10 cellular contexts compared by ENCODE assay signal in genomic region chr18:26103579-26103978, GRCh38. TPM values are rescaled to one million over a fixed set of nuclear protein-coding genes. Genes with fewer than 3 reads are reported as not detected.
A peak's percentile ranks its signal among the peaks of the same experiment; 100 is the strongest.
DNase-seq lines count a peak whose midpoint lies in the region; ATAC-seq, FAIRE-seq and TF ChIP-seq lines count a peak whose summit lies in the region.
"Had no signal": no experiment of that assay in that cellular context is flagged by ENCODE, and none has a peak within 500 bp of the region (broad histone marks: within the 10 kb centered on the region; RNA-seq: fewer than 3 reads in every experiment).

No MANE protein-coding gene starts in this region.

- no peaks in the 10 kb centered on the region for H3K27me3 ChIP-seq in dorsolateral prefrontal cortex

- ATAC-seq in activated T-helper 17 cell treated with anti-CD3 and anti-CD28 coated beads, Interleukin-2, amount 50 U/mL, for 72 hours (replicated peaks), result peak; percentile 52
- ATAC-seq in naive thymus-derived CD8-positive, alpha-beta T cell, result peak; percentile 66 to 68
- no peak for ATAC-seq in HG03039 (IDR thresholded peaks at IDR 0.05; ENCODE audit: unreplicated experiment)

- no peak for FAIRE-seq in D721Med (lab: Jason Lieb, UNC)
- FAIRE-seq in GM12892 (lab: Jason Lieb, UNC), result no peak

- DNase-seq in D721Med (ENCODE audit: insufficient read length, low spot score), result no peak
- peak; percentile 41 for DNase-seq in LNCaP clone FGC (ENCODE audit: low read depth)
- peak in 9 of 10 donors; percentile 7 to 71 (median 29) for DNase-seq in naive thymus-derived CD8-positive, alpha-beta T cell
- DNase-seq in dorsolateral prefrontal cortex, result no peak
- no peak for DNase-seq in MV-4-11 (lab: John Stamatoyannopoulos, UW)
- no peak for DNase-seq in GM12892 (ENCODE audit: insufficient read length)
- DNase-seq: kidney glomerular epithelial cell, SIG-M5 had no signal

- TF ChIP-seq POLR2A in GM12892 (IDR thresholded peaks at IDR 0.05; ENCODE audit: low read depth, low read length), result no peak

- H3K27ac Mint-ChIP-seq in activated T-helper 17 cell treated with anti-CD3 and anti-CD28 coated beads, Interleukin-2, amount 50 U/mL, for 72 hours, result no peak overlapping the region
- no peak overlapping the region for H3K27ac Mint-ChIP-seq in naive thymus-derived CD8-positive, alpha-beta T cell

- TF ChIP-seq CTCF in D721Med (IDR thresholded peaks at IDR 0.05; ENCODE audit: insufficient read depth, missing control alignments) (peak; percentile 35), LNCaP clone FGC (IDR thresholded peaks at IDR 0.05; ENCODE audit: control insufficient read depth, extremely low read depth, insufficient read depth) (peak; percentile 50), dorsolateral prefrontal cortex (IDR thresholded peaks at IDR 0.05 in 54 of 56, conservative IDR thresholded peaks at IDR 0.05 in 2 of 56; ENCODE audit: low read depth in 1 of 56, partially characterized antibody in 56 of 56) (no peak)

- no peaks in the 10 kb centered on the region for H3K36me3 Mint-ChIP-seq in activated T-helper 17 cell treated with anti-CD3 and anti-CD28 coated beads, Interleukin-2, amount 50 U/mL, for 72 hours (ENCODE audit: low read depth)
- H3K36me3 Mint-ChIP-seq in naive thymus-derived CD8-positive, alpha-beta T cell, result peaks cover 0 to under 1% (median 0%) of the 10 kb centered on the region in 3 donors

- no peaks in the 10 kb centered on the region for H3K27me3 Mint-ChIP-seq in activated T-helper 17 cell treated with anti-CD3 and anti-CD28 coated beads, Interleukin-2, amount 50 U/mL, for 72 hours
- no peaks in the 10 kb centered on the region for H3K27me3 Mint-ChIP-seq in naive thymus-derived CD8-positive, alpha-beta T cell

- no peaks in the 10 kb centered on the region for H3K9me3 Mint-ChIP-seq in activated T-helper 17 cell treated with anti-CD3 and anti-CD28 coated beads, Interleukin-2, amount 50 U/mL, for 72 hours
- H3K9me3 Mint-ChIP-seq in naive thymus-derived CD8-positive, alpha-beta T cell, result no peaks in the 10 kb centered on the region

- H3K27ac ChIP-seq in dorsolateral prefrontal cortex, result no peak overlapping the region

- POLR2A ChIA-PET in naive thymus-derived CD8-positive, alpha-beta T cell (lab: Charles Lee), result no interaction called here

- H3K4me1 Mint-ChIP-seq in activated T-helper 17 cell treated with anti-CD3 and anti-CD28 coated beads, Interleukin-2, amount 50 U/mL, for 72 hours, result no peaks in the 10 kb centered on the region
- no peaks in the 10 kb centered on the region for H3K4me1 Mint-ChIP-seq in naive thymus-derived CD8-positive, alpha-beta T cell

- H3K4me3 ChIP-seq in LNCaP clone FGC (ENCODE audit: low read depth, low read length), result no peak overlapping the region
- no peak overlapping the region for H3K4me3 ChIP-seq in dorsolateral prefrontal cortex

- H3K4me3 Mint-ChIP-seq in activated T-helper 17 cell treated with anti-CD3 and anti-CD28 coated beads, Interleukin-2, amount 50 U/mL, for 72 hours, result no peak overlapping the region
- H3K4me3 Mint-ChIP-seq in naive thymus-derived CD8-positive, alpha-beta T cell, result no peak overlapping the region

- intact Hi-C loops in dorsolateral prefrontal cortex (cut with DNase I), result no loop called here

RNA-seq across cellular contexts. Expression of gene SS18, which starts 13.2 kb away (rescaled TPM):
- 10 to 100 TPM; 66.3 to 74.0 TPM for total RNA-seq in activated T-helper 17 cell treated with anti-CD3 and anti-CD28 coated beads, Interleukin-2, amount 50 U/mL, for 72 hours
- total RNA-seq in naive thymus-derived CD8-positive, alpha-beta T cell, result 10 to 100 TPM; 83.7 to 85.7 TPM
- 10 to 100 TPM; 28.3 to 36.4 (median 29.8) TPM for polyA plus RNA-seq in naive thymus-derived CD8-positive, alpha-beta T cell
- total RNA-seq in dorsolateral prefrontal cortex, result 10 to 100 TPM; 37.9 to 81.3 (median 53.9) TPM
- polyA plus RNA-seq in GM12892 (2012; ENCODE audit: missing spikeins), result 35.6 TPM

RNA-seq across cellular contexts. Expression of gene PSMA8, which starts 30.1 kb away (rescaled TPM):
- under 1 TPM in 1 of 2 donors, not detected in 1; 0.58 TPM for total RNA-seq in activated T-helper 17 cell treated with anti-CD3 and anti-CD28 coated beads, Interleukin-2, amount 50 U/mL, for 72 hours
- total RNA-seq in naive thymus-derived CD8-positive, alpha-beta T cell, result 1 to 10 TPM; 1.4 to 1.7 TPM
- 1 to 10 TPM; 2.1 to 3.5 (median 2.7) TPM for polyA plus RNA-seq in naive thymus-derived CD8-positive, alpha-beta T cell
- total RNA-seq in dorsolateral prefrontal cortex, result under 1 TPM in 5 of 120 experiments, not detected in 115; 0.18 to 0.56 (median 0.32) TPM
- polyA plus RNA-seq in GM12892 (2012; ENCODE audit: missing spikeins), result 2.8 TPM

Comparison
In these comparisons a context has a peak if more than half of its experiments do, and no peak if none do; other contexts are left out.
1. DNase-seq: peak in LNCaP clone FGC (single experiment) and naive thymus-derived CD8-positive, alpha-beta T cell (9 of 10); none in D721Med (single experiment), dorsolateral prefrontal cortex (0 of 10), MV-4-11 (single experiment) and GM12892 (single experiment).
2. CTCF ChIP-seq: peak in D721Med (single experiment) and LNCaP clone FGC (single experiment); none in dorsolateral prefrontal cortex (0 of 56).